29 cellular contexts compared by ENCODE assay signal in the genomic region with DNA sequence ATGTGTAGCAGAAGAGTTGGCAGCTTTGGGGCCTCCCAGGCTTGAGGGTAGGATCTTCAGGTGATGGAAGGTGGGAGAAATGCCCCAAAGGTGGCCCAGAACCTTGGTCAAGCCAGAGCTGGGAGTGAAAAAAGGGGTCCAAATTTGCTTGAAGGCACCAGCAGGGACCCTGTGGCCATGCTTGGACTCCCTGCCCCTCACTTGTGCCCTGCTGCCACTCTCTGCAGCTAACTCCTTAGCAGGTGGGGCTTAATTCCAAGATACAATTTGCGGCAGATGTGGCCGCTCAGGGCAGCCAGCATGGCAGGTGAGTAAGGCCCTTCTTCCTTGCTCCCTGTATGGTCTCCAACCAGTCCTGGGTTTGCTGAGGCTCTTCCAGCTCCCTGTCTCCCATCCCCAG. TPM values are rescaled to one million over a fixed set of nuclear protein-coding genes. Genes with fewer than 3 reads are reported as not detected.
"Had no signal": no experiment of that assay in that cellular context is flagged by ENCODE, and none has a peak within 500 bp of the region (broad histone marks: within the 10 kb centered on the region; RNA-seq: fewer than 3 reads in every experiment).

No MANE protein-coding gene starts in this region.

- H3K27ac ChIP-seq: adrenal gland, body of pancreas, colonic mucosa, foreskin keratinocyte, gastrocnemius medialis, WERI-Rb-1 had no signal

- H3K9me3 Mint-ChIP-seq: activated B cell treated with CpG ODN at 0.5 μM for 24 hours; activated CD4-positive, alpha-beta memory T cell treated with anti-CD3 and anti-CD28 coated beads for 36 hours; activated naive CD4-positive, alpha-beta T cell treated with anti-CD3 and anti-CD28 coated beads for 36 hours; activated naive CD4-positive, alpha-beta T cell treated with anti-CD3 and anti-CD28 coated beads, Interleukin-2, amount 50 U/mL, for 24 hours; activated naive CD8-positive, alpha-beta T cell treated with anti-CD3 and anti-CD28 coated beads for 36 hours; activated naive CD8-positive, alpha-beta T cell treated with anti-CD3 and anti-CD28 coated beads, Interleukin-2, amount 50 U/mL, for 24 hours; activated T-helper 1 cell treated with anti-CD3 and anti-CD28 coated beads, Interleukin-12 subunit alpha, Interleukin-12 subunit beta, Interleukin-2, Interleukin-4 antibody, amounts not matched to agents 30 ng/mL and 10 ng/mL and 1 ng/mL, durations not matched to agents 14 hours and 24 hours and 36 hours; activated T-helper 2 cell treated with anti-CD3 and anti-CD28 coated beads, Interferon-gamma antibody, Interleukin-2, Interleukin-4, amounts not matched to agents 10 μg/mL and 5 μg/mL and 100 μg/mL, durations not matched to agents 14 hours and 24 hours and 36 hours; T-helper 2 cell treated with Interferon-gamma antibody and Interleukin-4, amounts not matched to agents 5 μg/mL and 100 μg/mL, for 36 hours had no signal

- H3K4me1 Mint-ChIP-seq: activated B cell treated with CpG ODN at 0.5 μM for 24 hours; activated naive CD4-positive, alpha-beta T cell treated with anti-CD3 and anti-CD28 coated beads, Interleukin-2, amount 50 U/mL, for 24 hours; activated naive CD8-positive, alpha-beta T cell treated with anti-CD3 and anti-CD28 coated beads for 36 hours; activated naive CD8-positive, alpha-beta T cell treated with anti-CD3 and anti-CD28 coated beads, Interleukin-2, amount 50 U/mL, for 24 hours; T-helper 17 cell had no signal

- H3K4me1 ChIP-seq: adrenal gland, body of pancreas, colonic mucosa, foreskin keratinocyte, gastrocnemius medialis had no signal

- H3K9me3 ChIP-seq: adrenal gland, body of pancreas, colonic mucosa, gastrocnemius medialis had no signal

- H3K27ac Mint-ChIP-seq: activated B cell treated with CpG ODN at 0.5 μM for 24 hours; activated CD4-positive, alpha-beta memory T cell treated with anti-CD3 and anti-CD28 coated beads for 36 hours; activated CD8-positive, alpha-beta T cell treated with anti-CD3 and anti-CD28 coated beads, Interleukin-2, amount 10 ng/mL, durations not matched to agents 7 days and 5 days; activated naive CD4-positive, alpha-beta T cell treated with anti-CD3 and anti-CD28 coated beads for 36 hours; activated naive CD4-positive, alpha-beta T cell treated with anti-CD3 and anti-CD28 coated beads, Interleukin-2, amount 50 U/mL, for 24 hours; activated naive CD8-positive, alpha-beta T cell treated with anti-CD3 and anti-CD28 coated beads for 36 hours; activated naive CD8-positive, alpha-beta T cell treated with anti-CD3 and anti-CD28 coated beads, Interleukin-2, amount 50 U/mL, for 24 hours; activated T-helper 1 cell treated with anti-CD3 and anti-CD28 coated beads, Interleukin-12 subunit alpha, Interleukin-12 subunit beta, Interleukin-2, Interleukin-4 antibody, amounts not matched to agents 30 ng/mL and 10 ng/mL and 1 ng/mL, durations not matched to agents 14 hours and 24 hours and 36 hours; activated T-helper 2 cell treated with anti-CD3 and anti-CD28 coated beads, Interferon-gamma antibody, Interleukin-2, Interleukin-4, amounts not matched to agents 10 μg/mL and 5 μg/mL and 100 μg/mL, durations not matched to agents 14 hours and 24 hours and 36 hours; T-helper 17 cell; T-helper 2 cell treated with Interferon-gamma antibody and Interleukin-4, amounts not matched to agents 5 μg/mL and 100 μg/mL, for 36 hours had no signal

- H3K4me3 Mint-ChIP-seq: activated B cell treated with CpG ODN at 0.5 μM for 24 hours; activated CD4-positive, alpha-beta memory T cell treated with anti-CD3 and anti-CD28 coated beads for 36 hours; activated CD8-positive, alpha-beta T cell treated with anti-CD3 and anti-CD28 coated beads, Interleukin-2, amount 10 ng/mL, durations not matched to agents 7 days and 5 days; activated naive CD4-positive, alpha-beta T cell treated with anti-CD3 and anti-CD28 coated beads for 36 hours; activated naive CD4-positive, alpha-beta T cell treated with anti-CD3 and anti-CD28 coated beads, Interleukin-2, amount 50 U/mL, for 24 hours; activated naive CD8-positive, alpha-beta T cell treated with anti-CD3 and anti-CD28 coated beads for 36 hours; activated naive CD8-positive, alpha-beta T cell treated with anti-CD3 and anti-CD28 coated beads, Interleukin-2, amount 50 U/mL, for 24 hours; activated T-helper 1 cell treated with anti-CD3 and anti-CD28 coated beads, Interleukin-12 subunit alpha, Interleukin-12 subunit beta, Interleukin-2, Interleukin-4 antibody, amounts not matched to agents 30 ng/mL and 10 ng/mL and 1 ng/mL, durations not matched to agents 14 hours and 24 hours and 36 hours; T-helper 17 cell; T-helper 2 cell treated with Interferon-gamma antibody and Interleukin-4, amounts not matched to agents 5 μg/mL and 100 μg/mL, for 36 hours had no signal

- H3K36me3 Mint-ChIP-seq: activated CD4-positive, alpha-beta memory T cell treated with anti-CD3 and anti-CD28 coated beads for 36 hours; activated naive CD4-positive, alpha-beta T cell treated with anti-CD3 and anti-CD28 coated beads, Interleukin-2, amount 50 U/mL, for 24 hours; activated naive CD8-positive, alpha-beta T cell treated with anti-CD3 and anti-CD28 coated beads for 36 hours had no signal

- H3K36me3 ChIP-seq: adrenal gland, colonic mucosa, gastrocnemius medialis, WERI-Rb-1 had no signal

- H3K27me3 ChIP-seq: body of pancreas, colonic mucosa, gastrocnemius medialis had no signal

- DNase-seq: activated B cell treated with CpG ODN at 0.5 μM for 24 hours; activated CD4-positive, alpha-beta memory T cell treated with anti-CD3 and anti-CD28 coated beads for 36 hours; activated CD4-positive, alpha-beta T cell treated with anti-CD3 and anti-CD28 coated beads for 48 hours; activated CD8-positive, alpha-beta T cell treated with anti-CD3 and anti-CD28 coated beads, Interleukin-2, amount 10 ng/mL, durations not matched to agents 7 days and 5 days; activated effector memory CD4-positive, alpha-beta T cell treated with anti-CD3 and anti-CD28 coated beads, Interleukin-2, amount 50 U/mL, for 16 hours; activated naive CD4-positive, alpha-beta T cell treated with anti-CD3 and anti-CD28 coated beads for 36 hours; activated naive CD8-positive, alpha-beta T cell treated with anti-CD3 and anti-CD28 coated beads for 36 hours; activated naive CD8-positive, alpha-beta T cell treated with anti-CD3 and anti-CD28 coated beads, Interleukin-2, amount 50 U/mL, for 24 hours; activated T-cell treated with anti-CD3 and anti-CD28 coated beads, Interleukin-2, amount 50 U/mL, for 1 hour; activated T-cell treated with anti-CD3 and anti-CD28 coated beads, Interleukin-2, amount 50 U/mL, for 48 hours; adrenal gland; amygdala; aorta; body of pancreas; cerebellar nuclear complex; colonic mucosa; effector CD8-positive, alpha-beta T cell; foreskin keratinocyte; gastrocnemius medialis; glutamatergic neuron; T-helper 1 cell; T-helper 17 cell; T1000; WERI-Rb-1 had no signal

- H3K4me3 ChIP-seq: adrenal gland, body of pancreas, colonic mucosa, gastrocnemius medialis had no signal

RNA-seq across cellular contexts. Expression of a gene that starts 51.3 kb away (rescaled TPM):
- total RNA-seq: activated B cell treated with CpG ODN at 0.5 μM for 24 hours; activated CD4-positive, alpha-beta memory T cell treated with anti-CD3 and anti-CD28 coated beads for 36 hours; activated CD8-positive, alpha-beta T cell treated with anti-CD3 and anti-CD28 coated beads, Interleukin-2, amount 10 ng/mL, durations not matched to agents 7 days and 5 days; activated naive CD4-positive, alpha-beta T cell treated with anti-CD3 and anti-CD28 coated beads for 36 hours; activated naive CD8-positive, alpha-beta T cell treated with anti-CD3 and anti-CD28 coated beads for 36 hours; activated T-helper 1 cell treated with anti-CD3 and anti-CD28 coated beads, Interleukin-12 subunit alpha, Interleukin-12 subunit beta, Interleukin-2, Interleukin-4 antibody, amounts not matched to agents 30 ng/mL and 10 ng/mL and 1 ng/mL, durations not matched to agents 14 hours and 24 hours and 36 hours; activated T-helper 2 cell treated with anti-CD3 and anti-CD28 coated beads, Interferon-gamma antibody, Interleukin-2, Interleukin-4, amounts not matched to agents 10 μg/mL and 5 μg/mL and 100 μg/mL, durations not matched to agents 14 hours and 24 hours and 36 hours; body of pancreas; esophagus mucosa; foreskin keratinocyte; T-helper 17 cell had no signal
